25 cellular contexts compared by ENCODE assay signal in the genomic region with DNA sequence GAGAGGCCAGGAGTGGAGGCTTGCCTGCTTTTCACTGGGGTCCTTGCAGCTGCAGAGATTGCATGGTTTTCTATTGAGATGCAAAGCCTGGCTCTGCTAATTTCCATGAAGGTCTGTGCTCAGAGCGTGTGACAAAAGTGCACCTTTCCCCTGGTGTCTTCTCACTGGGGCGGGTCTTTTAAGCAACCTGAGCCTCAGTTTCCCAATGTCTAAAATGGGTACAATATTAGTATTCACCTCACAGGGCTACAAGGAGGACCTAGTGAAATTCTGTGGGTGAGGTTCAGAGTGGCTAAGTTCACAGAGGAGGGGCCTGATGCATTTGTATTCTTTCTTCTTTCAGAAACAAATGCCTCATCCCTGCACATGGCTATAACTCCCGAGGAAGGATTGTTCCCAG.
"Had no signal": no experiment of that assay in that cellular context is flagged by ENCODE, and none has a peak within 500 bp of the region (broad histone marks: within the 10 kb centered on the region; RNA-seq: fewer than 3 reads in every experiment).

No MANE protein-coding gene starts in this region.

- H3K4me3 ChIP-seq: coronary artery, dorsolateral prefrontal cortex, esophagus muscularis mucosa, gastroesophageal sphincter, heart left ventricle, hepatocyte, left lung, lung had no signal

- H3K9me3 ChIP-seq: esophagus muscularis mucosa, gastroesophageal sphincter, heart left ventricle, left lung had no signal

- DNase-seq: dermis blood vessel endothelial cell; dorsolateral prefrontal cortex; effector CD4-positive, alpha-beta T cell; effector memory CD4-positive, alpha-beta T cell; foreskin keratinocyte; heart left ventricle; hypothalamus; left cardiac atrium; left lung; left ventricle myocardium superior; mammary epithelial cell; mesendoderm; midbrain; naive thymus-derived CD4-positive, alpha-beta T cell had no signal

- H3K27me3 ChIP-seq: dorsolateral prefrontal cortex, esophagus muscularis mucosa, foreskin keratinocyte, gastroesophageal sphincter, heart left ventricle, hepatocyte, left lung had no signal

- ATAC-seq: foreskin keratinocyte; gastroesophageal sphincter; heart left ventricle; left cardiac atrium; left lung; left ventricle myocardium superior; naive thymus-derived CD4-positive, alpha-beta T cell had no signal

- H2AFZ ChIP-seq: hepatocyte had no signal

- H3K9me3 Mint-ChIP-seq: memory B cell; naive thymus-derived CD4-positive, alpha-beta T cell had no signal

- FAIRE-seq: colon, endothelial cell of umbilical vein, frontal cortex, islet of Langerhans, keratinocyte had no signal

- H3K27me3 Mint-ChIP-seq: memory B cell; naive thymus-derived CD4-positive, alpha-beta T cell had no signal

- H3K27ac Mint-ChIP-seq: memory B cell; naive thymus-derived CD4-positive, alpha-beta T cell had no signal

- H3K4me2 ChIP-seq: hepatocyte had no signal

- H3K4me1 ChIP-seq: foreskin keratinocyte had no signal

- H3K27ac ChIP-seq: coronary artery, esophagus muscularis mucosa, foreskin keratinocyte, gastroesophageal sphincter, heart left ventricle, hepatocyte, left lung had no signal

- H3K4me3 Mint-ChIP-seq: memory B cell; naive thymus-derived CD4-positive, alpha-beta T cell had no signal
